19 cellular contexts compared by ENCODE assay signal in the genomic region with DNA sequence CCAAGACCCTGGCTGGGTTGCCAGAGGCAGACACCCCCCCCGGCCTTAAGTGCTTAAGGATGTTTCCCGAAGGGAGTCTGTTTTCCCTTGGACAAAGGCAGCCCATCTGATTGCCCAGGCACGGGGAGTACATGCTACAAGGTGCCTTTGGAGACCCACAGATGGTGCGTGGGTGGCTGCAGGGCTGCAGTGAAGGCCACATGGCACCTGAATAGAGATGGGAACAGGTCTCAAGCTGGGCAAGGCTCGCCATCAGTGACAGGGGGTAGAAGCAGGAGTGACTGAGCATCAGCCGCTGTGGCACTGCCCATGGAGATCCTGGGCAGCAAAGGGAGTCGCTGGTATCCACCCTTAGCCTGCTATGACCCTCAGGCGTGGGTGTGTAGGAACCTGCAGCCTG. TPM values are rescaled to one million over a fixed set of nuclear protein-coding genes. Genes with fewer than 3 reads are reported as not detected.
DNase-seq lines count a peak whose midpoint lies in the region; ATAC-seq, FAIRE-seq and TF ChIP-seq lines count a peak whose summit lies in the region.
"Had no signal": no experiment of that assay in that cellular context is flagged by ENCODE, and none has a peak within 500 bp of the region (broad histone marks: within the 10 kb centered on the region; RNA-seq: fewer than 3 reads in every experiment).

No MANE protein-coding gene starts in this region.

- WGBS in H9 (ENCODE audit: extremely low coverage, insufficient read length, low lambda C conversion rate): no CpG with 5 or more reads among the region's 8 CpGs

- H3K9ac ChIP-seq in HCT116 (ENCODE audit: low read length): no peak overlapping the region
- H3K9ac ChIP-seq in astrocyte (ENCODE audit: low read length): no peak overlapping the region
- H3K9ac ChIP-seq in H9 (ENCODE audit: extremely low read depth, insufficient read length, low read length): no peak overlapping the region
- H3K9ac ChIP-seq: BLaER1 treated with 17β-estradiol and CSF1 and Interleukin-3, amounts not matched to agents 10 nM and 100 nM had no signal

- H2BK15ac ChIP-seq in H9 (ENCODE audit: low read depth, low read length): no peak overlapping the region

- no peaks in the 10 kb centered on the region for H4K20me1 ChIP-seq in HCT116 (ENCODE audit: insufficient read depth)
- H4K20me1 ChIP-seq in astrocyte (ENCODE audit: insufficient read depth, low read length): peaks cover 43% of the 10 kb centered on the region
- no peaks in the 10 kb centered on the region for H4K20me1 ChIP-seq in H9 (ENCODE audit: control insufficient read depth, insufficient read depth, insufficient read length)

- H3K9me2 ChIP-seq in HCT116 (ENCODE audit: insufficient read depth): no peaks in the 10 kb centered on the region

- no peak overlapping the region for H2BK120ac ChIP-seq in H9 (ENCODE audit: low read depth, low read length, poor library complexity, severe bottlenecking)

- no peak overlapping the region for H2AK5ac ChIP-seq in H9 (ENCODE audit: insufficient read length, low read length)

- H2BK5ac ChIP-seq in H9 (ENCODE audit: insufficient read length, low read length): no peak overlapping the region

- TF ChIP-seq CTCF in HCT116 (IDR thresholded peaks at IDR 0.05 in 2 of 3, conservative IDR thresholded peaks at IDR 0.05 in 1 of 3; ENCODE audit: borderline replicate concordance in 1 of 3, insufficient read depth in 1 of 3, low read depth in 2 of 3, low read length in 2 of 3): no peak
- TF ChIP-seq CTCF in astrocyte (IDR thresholded peaks at IDR 0.05; ENCODE audit: insufficient read depth, low read depth, low read length): no peak
- no peak for TF ChIP-seq CTCF in H9 (conservative IDR thresholded peaks at IDR 0.05)
- TF ChIP-seq CTCF in brain microvascular endothelial cell (IDR thresholded peaks at IDR 0.05; ENCODE audit: low read depth, low read length, missing control alignments): no peak

- H2BK12ac ChIP-seq in H9 (ENCODE audit: insufficient read length, low read depth, low read length): no peak overlapping the region

- no peak for TF ChIP-seq RAD21 in HCT116 (IDR thresholded peaks at IDR 0.05; ENCODE audit: low read depth)

- peak overlapping the region; percentile 69 for H3K4me3 Mint-ChIP-seq in activated CD4-positive, alpha-beta T cell treated with anti-CD3 and anti-CD28 coated beads, Interleukin-2, amount 10 ng/mL, durations not matched to agents 7 days and 5 days
- H3K4me3 Mint-ChIP-seq in astrocyte (ENCODE audit: unreplicated experiment) (no peak overlapping the region), H9 (no peak overlapping the region)
- peak overlapping the region; percentile 78 for H3K4me3 Mint-ChIP-seq in natural killer cell treated with Interleukin-12 subunit alpha and Interleukin-12 subunit beta and Interleukin-15 and Interleukin-18, amount 100 ng/mL, for 72 hours

- POLR2A ChIA-PET in activated CD4-positive, alpha-beta T cell treated with anti-CD3 and anti-CD28 coated beads, Interleukin-2, amount 10 ng/mL, durations not matched to agents 7 days and 5 days (lab: Charles Lee): no interaction called here
- POLR2A ChIA-PET in HCT116 (lab: Charles Lee): no interaction called here

- no peak overlapping the region for H3K4me2 ChIP-seq in HCT116 (ENCODE audit: low read length)
- peak overlapping the region; percentile 19 for H3K4me2 ChIP-seq in astrocyte (ENCODE audit: low read length)
- no peak overlapping the region for H3K4me2 ChIP-seq in H9 (ENCODE audit: insufficient read depth, insufficient read length, low read length)

- H3K27ac Mint-ChIP-seq in activated CD4-positive, alpha-beta T cell treated with anti-CD3 and anti-CD28 coated beads, Interleukin-2, amount 10 ng/mL, durations not matched to agents 7 days and 5 days: no peak overlapping the region
- no peak overlapping the region for H3K27ac Mint-ChIP-seq in astrocyte (ENCODE audit: unreplicated experiment)
- peak overlapping the region in 1 of 2 donors; percentile 54 for H3K27ac Mint-ChIP-seq in natural killer cell treated with Interleukin-12 subunit alpha and Interleukin-12 subunit beta and Interleukin-15 and Interleukin-18, amount 100 ng/mL, for 72 hours
- H3K27ac Mint-ChIP-seq in H9: peak overlapping the region in 1 of 3 experiments; percentile 35; a peak in 1 of 7 replicates
- H3K27ac Mint-ChIP-seq: stimulated activated memory B cell treated with anti-CD40 and anti-IgM and Interleukin-4, amounts not matched to agents 10 μg/mL and 1 μg/mL and 100 μg/mL, for 72 hours had no signal

- CTCF ChIA-PET in activated CD4-positive, alpha-beta T cell treated with anti-CD3 and anti-CD28 coated beads, Interleukin-2, amount 10 ng/mL, durations not matched to agents 7 days and 5 days (lab: Charles Lee): no interaction called here
- CTCF ChIA-PET in HCT116 (lab: Charles Lee): no interaction called here

- BruUV-seq in HCT116 (replicated peaks; lab: Mats Ljungman, UMichigan): TSS peak; percentile 43

- no peak for TF ChIP-seq POLR2A in HCT116 (IDR thresholded peaks at IDR 0.05; ENCODE audit: borderline replicate concordance, extremely low read depth, insufficient read depth, insufficient read length)

- H3K9me3 ChIP-seq in HCT116 (ENCODE audit: control insufficient read depth in 1 of 2, insufficient read depth in 1 of 2, low read depth in 1 of 2, low read length in 2 of 2) (peaks cover 0 to 3% of the 10 kb centered on the region in 2 experiments; a peak in 1 of 4 replicates), astrocyte (ENCODE audit: insufficient read depth, low read depth, low read length) (no peaks in the 10 kb centered on the region), H9 (ENCODE audit: control insufficient read depth, low read depth, low read length) (no peaks in the 10 kb centered on the region), MG63 (peaks cover 9% of the 10 kb centered on the region)
- H3K9me3 ChIP-seq: colonic mucosa had no signal

- no peak overlapping the region for H3T11ph ChIP-seq in H9 (ENCODE audit: low read length)

- no peak overlapping the region for H2BK20ac ChIP-seq in H9 (ENCODE audit: low read depth, low read length, poor library complexity, severe bottlenecking)

- peaks cover 6 to 21% of the 10 kb centered on the region in 2 experiments for H3K4me1 ChIP-seq in HCT116 (ENCODE audit: control insufficient read depth in 1 of 2, insufficient read depth in 2 of 2, low read length in 2 of 2)
- peaks cover 9% of the 10 kb centered on the region for H3K4me1 ChIP-seq in astrocyte (ENCODE audit: insufficient read depth, low read length)
- peaks cover 5% of the 10 kb centered on the region; the same call in 1 of the 2 replicates for H3K4me1 ChIP-seq in H9 (ENCODE audit: insufficient read depth, low read length)
- H3K4me1 ChIP-seq: colonic mucosa had no signal

- H3K27ac ChIP-seq in HCT116 (ENCODE audit: low read depth, low read length) (no peak overlapping the region), astrocyte (ENCODE audit: low read depth, low read length) (no peak overlapping the region), H9 (ENCODE audit: insufficient read length, low read depth, low read length) (no peak overlapping the region), brain microvascular endothelial cell (no peak overlapping the region)
- H3K27ac ChIP-seq: BLaER1 treated with 17β-estradiol and CSF1 and Interleukin-3, amounts not matched to agents 10 nM and 100 nM; colonic mucosa; tibial artery had no signal

- no peak overlapping the region for H3K56ac ChIP-seq in H9 (ENCODE audit: insufficient read length, low read depth, low read length)

- H3K79me2 ChIP-seq in HCT116 (ENCODE audit: insufficient read depth, low read length): peaks cover 19% of the 10 kb centered on the region
- H3K79me2 ChIP-seq in astrocyte (ENCODE audit: insufficient read depth, low read length): peaks cover 55% of the 10 kb centered on the region
- H3K79me2 ChIP-seq in H9 (ENCODE audit: insufficient read depth, low read length): no peaks in the 10 kb centered on the region

- H2AFZ ChIP-seq in HCT116 (ENCODE audit: low read depth, low read length, poor library complexity, severe bottlenecking) (no peak overlapping the region), astrocyte (ENCODE audit: low read depth, low read length) (no peak overlapping the region), H9 (ENCODE audit: low read length) (no peak overlapping the region)

- DNase-seq in activated CD4-positive, alpha-beta T cell treated with anti-CD3 and anti-CD28 coated beads, Interleukin-2, amount 10 ng/mL, durations not matched to agents 7 days and 5 days: no peak
- no peak for DNase-seq in activated CD4-positive, alpha-beta T cell treated with anti-CD3 and anti-CD28 coated beads for 1 hour
- DNase-seq in HCT116 (ENCODE audit: low read depth, low spot score) (no peak), astrocyte (ENCODE audit: low read depth) (no peak), H9 (no peak), brain microvascular endothelial cell (no peak), MG63 (no peak)
- DNase-seq in natural killer cell treated with Interleukin-12 subunit alpha and Interleukin-12 subunit beta and Interleukin-15 and Interleukin-18, amount 100 ng/mL, for 72 hours (ENCODE audit: low spot score): no peak
- DNase-seq: activated effector memory CD4-positive, alpha-beta T cell treated with Interleukin-2 at 50 U/mL for 16 hours; aorta; colonic mucosa; mesenchymal stem cell; NCI-H510A; stimulated activated CD4-positive, alpha-beta T cell treated with anti-CD3 and anti-CD28 coated beads, Interleukin-15, amount 100 ng/mL, for 24 hours; tibial artery had no signal

- H3K4me3 ChIP-seq in HCT116 (replicated peaks in 1 of 2; ENCODE audit: low read depth in 1 of 2, low read length in 2 of 2) (no peak overlapping the region), astrocyte (ENCODE audit: insufficient read depth, low read depth, low read length) (no peak overlapping the region), brain microvascular endothelial cell (ENCODE audit: low read depth, low read length) (no peak overlapping the region), MG63 (no peak overlapping the region)
- H3K4me3 ChIP-seq: colonic mucosa, tibial artery had no signal

- no peak for FAIRE-seq in astrocyte (lab: Jason Lieb, UNC)
- FAIRE-seq: endothelial cell of umbilical vein, kidney had no signal

- H3K23ac ChIP-seq in H9 (ENCODE audit: insufficient read length, low read depth, low read length): no peak overlapping the region

- peaks cover 0 to 3% of the 10 kb centered on the region in 2 experiments; a peak in 2 of 4 replicates for H3K36me3 ChIP-seq in HCT116 (ENCODE audit: control insufficient read depth in 1 of 2, insufficient read depth in 2 of 2, low read length in 2 of 2)
- peaks cover 6% of the 10 kb centered on the region for H3K36me3 ChIP-seq in astrocyte (ENCODE audit: insufficient read depth, low read length)
- no peaks in the 10 kb centered on the region for H3K36me3 ChIP-seq in brain microvascular endothelial cell (replicated peaks)
- peaks cover 48% of the 10 kb centered on the region for H3K36me3 ChIP-seq in MG63
- H3K36me3 ChIP-seq: colonic mucosa had no signal

- no peak overlapping the region for H3K18ac ChIP-seq in H9 (ENCODE audit: insufficient read length, low read depth, low read length)

- no peak overlapping the region for H4K8ac ChIP-seq in H9 (replicated peaks; ENCODE audit: insufficient read length, low read depth, low read length)

- H3K27me3 ChIP-seq in HCT116 (ENCODE audit: insufficient read depth, low read length) (no peaks in the 10 kb centered on the region), astrocyte (ENCODE audit: insufficient read depth, low read length) (no peaks in the 10 kb centered on the region), H9 (ENCODE audit: insufficient read depth, low read length) (no peaks in the 10 kb centered on the region), brain microvascular endothelial cell (replicated peaks) (no peaks in the 10 kb centered on the region), MG63 (no peaks in the 10 kb centered on the region)
- H3K27me3 ChIP-seq: BLaER1 treated with 17β-estradiol and CSF1 and Interleukin-3, amounts not matched to agents 10 nM and 100 nM; colonic mucosa; tibial artery had no signal

- peaks cover 8% of the 10 kb centered on the region for H3K23me2 ChIP-seq in H9 (ENCODE audit: insufficient read length, low read depth, low read length, poor library complexity, severe bottlenecking)

- H3K4ac ChIP-seq in H9 (ENCODE audit: low read depth, low read length): no peak overlapping the region

- ATAC-seq in HCT116: no peak
- no peak for ATAC-seq in natural killer cell treated with Interleukin-12 subunit alpha and Interleukin-12 subunit beta and Interleukin-15 and Interleukin-18, amount 100 ng/mL, for 72 hours
- ATAC-seq: stimulated activated memory B cell treated with anti-CD40 and anti-IgM and Interleukin-4, amounts not matched to agents 10 μg/mL and 1 μg/mL and 100 μg/mL, for 72 hours had no signal

- H3K27me3 Mint-ChIP-seq in activated CD4-positive, alpha-beta T cell treated with anti-CD3 and anti-CD28 coated beads, Interleukin-2, amount 10 ng/mL, durations not matched to agents 7 days and 5 days: no peaks in the 10 kb centered on the region
- H3K27me3 Mint-ChIP-seq in astrocyte (ENCODE audit: low read depth, unreplicated experiment) (peaks cover under 1% of the 10 kb centered on the region), H9 (ENCODE audit: low read depth) (peaks cover 3% of the 10 kb centered on the region)
- no peaks in the 10 kb centered on the region for H3K27me3 Mint-ChIP-seq in natural killer cell treated with Interleukin-12 subunit alpha and Interleukin-12 subunit beta and Interleukin-15 and Interleukin-18, amount 100 ng/mL, for 72 hours

- H4K5ac ChIP-seq in H9 (ENCODE audit: insufficient read length, low read depth, low read length): no peak overlapping the region

- H4K91ac ChIP-seq in H9 (ENCODE audit: insufficient read length, low read depth, low read length): no peak overlapping the region

- peaks cover 39% of the 10 kb centered on the region for H3K4me1 Mint-ChIP-seq in activated CD4-positive, alpha-beta T cell treated with anti-CD3 and anti-CD28 coated beads, Interleukin-2, amount 10 ng/mL, durations not matched to agents 7 days and 5 days
- H3K4me1 Mint-ChIP-seq in astrocyte (ENCODE audit: low read depth, unreplicated experiment): peaks cover 2% of the 10 kb centered on the region
- peaks cover 37 to 47% of the 10 kb centered on the region in 2 donors for H3K4me1 Mint-ChIP-seq in natural killer cell treated with Interleukin-12 subunit alpha and Interleukin-12 subunit beta and Interleukin-15 and Interleukin-18, amount 100 ng/mL, for 72 hours (ENCODE audit: low read depth in 2 of 2)
- peaks cover 20 to 23% of the 10 kb centered on the region in 2 experiments for H3K4me1 Mint-ChIP-seq in H9

- RAD21 ChIA-PET in HCT116 (lab: Charles Lee; ENCODE audit: low non-redundant PET in 1 of 2, low total read pairs in 2 of 2, uncharacterized antibody in 2 of 2, unreplicated experiment in 2 of 2): no interaction called here

- peaks cover 9% of the 10 kb centered on the region for H3K9me3 Mint-ChIP-seq in activated CD4-positive, alpha-beta T cell treated with anti-CD3 and anti-CD28 coated beads, Interleukin-2, amount 10 ng/mL, durations not matched to agents 7 days and 5 days
- H3K9me3 Mint-ChIP-seq in astrocyte (ENCODE audit: unreplicated experiment): peaks cover 9% of the 10 kb centered on the region
- H3K9me3 Mint-ChIP-seq in natural killer cell treated with Interleukin-12 subunit alpha and Interleukin-12 subunit beta and Interleukin-15 and Interleukin-18, amount 100 ng/mL, for 72 hours: peaks cover 3% of the 10 kb centered on the region
- peaks cover 19 to 20% of the 10 kb centered on the region in 2 experiments for H3K9me3 Mint-ChIP-seq in H9

- H3K36me3 Mint-ChIP-seq in activated CD4-positive, alpha-beta T cell treated with anti-CD3 and anti-CD28 coated beads, Interleukin-2, amount 10 ng/mL, durations not matched to agents 7 days and 5 days (ENCODE audit: low read depth): peaks cover 17% of the 10 kb centered on the region
- peaks cover 15% of the 10 kb centered on the region for H3K36me3 Mint-ChIP-seq in astrocyte (ENCODE audit: low read depth, unreplicated experiment)
- H3K36me3 Mint-ChIP-seq in natural killer cell treated with Interleukin-12 subunit alpha and Interleukin-12 subunit beta and Interleukin-15 and Interleukin-18, amount 100 ng/mL, for 72 hours: peaks cover 10% of the 10 kb centered on the region
- peaks cover 26 to 52% (median 45%) of the 10 kb centered on the region in 3 experiments for H3K36me3 Mint-ChIP-seq in H9 (ENCODE audit: insufficient read depth in 1 of 3, low read depth in 3 of 3)

- intact Hi-C loops in HCT116 (cut with micrococcal nuclease): no loop called here

- peaks cover 3% of the 10 kb centered on the region for H3K79me1 ChIP-seq in H9 (ENCODE audit: insufficient read depth, low read depth, low read length, poor library complexity, severe bottlenecking)

- in situ Hi-C loops in brain microvascular endothelial cell (cut with HindIII; ENCODE audit: low pct_ligation_motif_present, low sequenced_read_pairs): no loop called here

- no peak overlapping the region for H3K14ac ChIP-seq in H9 (ENCODE audit: insufficient read depth, low read length)

RNA-seq across cellular contexts. Expression of gene RTL6, which starts 2.4 kb away (rescaled TPM):
- 10 to 100 TPM; 11.8 to 12.0 TPM for total RNA-seq in activated CD4-positive, alpha-beta T cell treated with anti-CD3 and anti-CD28 coated beads, Interleukin-2, amount 10 ng/mL, durations not matched to agents 7 days and 5 days
- total RNA-seq in HCT116 (2021; ENCODE audit: unreplicated experiment): 22.9 TPM
- polyA plus RNA-seq in HCT116 (2012): 15.6 and 15.7 TPM in 2 replicates
- 15.4 and 15.6 TPM in 2 replicates for total RNA-seq in astrocyte
- total RNA-seq in natural killer cell treated with Interleukin-12 subunit alpha and Interleukin-12 subunit beta and Interleukin-15 and Interleukin-18, amount 100 ng/mL, for 72 hours: 1 to 10 TPM; 7.9 to 9.9 TPM
- total RNA-seq in H9 (2021): 30.8 and 31.1 TPM in 2 replicates
- 13.4 and 24.2 TPM in 2 replicates for total RNA-seq in MG63 (2014; rRNA removed; shearing (Covaris generic); ENCODE audit: low replicate concordance)

Comparison
In these comparisons a context has a peak if more than half of its experiments do, and no peak if none do; other contexts are left out.
1. H3K4me3 Mint-ChIP-seq: peak in activated CD4-positive, alpha-beta T cell treated with anti-CD3 and anti-CD28 coated beads, Interleukin-2, amount 10 ng/mL, durations not matched to agents 7 days and 5 days (single experiment) and natural killer cell treated with Interleukin-12 subunit alpha and Interleukin-12 subunit beta and Interleukin-15 and Interleukin-18, amount 100 ng/mL, for 72 hours (single experiment); none in astrocyte (single experiment) and H9 (0 of 2).